1 cellular context compared by ENCODE assay signal in genomic region chr17:40562841-40563370, GRCh38.
TF ChIP-seq lines count a peak whose summit lies in the region.

No MANE protein-coding gene starts in this region.

TF ChIP-seq in GM12878, 131 proteins besides CTCF, POLR2A, EP300 and RAD21 (continued from another document and continues in another):
- TF ChIP-seq CUX1 (IDR thresholded peaks at IDR 0.05; ENCODE audit: insufficient replicate concordance, low read depth, low read length) (peak; percentile 54), PAX5 (IDR thresholded peaks at IDR 0.05; ENCODE audit: borderline replicate concordance, low read depth, low read length) (no peak), GATAD2B (conservative IDR thresholded peaks at IDR 0.05; ENCODE audit: low read depth) (no peak; the same call in 1 of the 2 replicates), STAT3 (IDR thresholded peaks at IDR 0.05; ENCODE audit: low read depth, low read length) (no peak), IRF4 (IDR thresholded peaks at IDR 0.05; ENCODE audit: low read depth, low read length) (no peak), CEBPB (IDR thresholded peaks at IDR 0.05; ENCODE audit: borderline replicate concordance in 1 of 2, low read depth in 2 of 2, low read length in 2 of 2) (no peak), SIX5 (IDR thresholded peaks at IDR 0.05; ENCODE audit: low read depth, low read length, severe bottlenecking) (no peak), CREM (IDR thresholded peaks at IDR 0.05; ENCODE audit: low read depth) (no peak; the same call in 1 of the 2 replicates), MTA3 (IDR thresholded peaks at IDR 0.05; ENCODE audit: borderline replicate concordance, low read length) (0 out of 2 replicates have a peak, but pooled peaks have one; percentile 2), SUZ12 (IDR thresholded peaks at IDR 0.05; ENCODE audit: unreplicated experiment) (no peak), FOS (IDR thresholded peaks at IDR 0.05; ENCODE audit: borderline replicate concordance, extremely low read depth, insufficient read length) (no peak), REST (IDR thresholded peaks at IDR 0.05; ENCODE audit: low read depth, low read length) (no peak), BHLHE40 (IDR thresholded peaks at IDR 0.05; ENCODE audit: borderline replicate concordance in 1 of 2, low read depth in 2 of 2, low read length in 1 of 2) (no peak), PML (IDR thresholded peaks at IDR 0.05; ENCODE audit: low read length) (0 out of 2 replicates have a peak, but pooled peaks have one; percentile 27), WRNIP1 (IDR thresholded peaks at IDR 0.05; ENCODE audit: borderline replicate concordance, low read depth, low read length) (no peak; the same call in 1 of the 2 replicates), NR2C2 (IDR thresholded peaks at IDR 0.05; ENCODE audit: borderline replicate concordance, control insufficient read depth, insufficient read length, low read depth) (no peak), SMC3 (IDR thresholded peaks at IDR 0.05; ENCODE audit: borderline replicate concordance, low read length) (no peak), SIN3A (IDR thresholded peaks at IDR 0.05; ENCODE audit: low read depth, low read length) (no peak), EED (IDR thresholded peaks at IDR 0.05; ENCODE audit: low read depth) (no peak), RUNX3 (IDR thresholded peaks at IDR 0.05; ENCODE audit: low read length) (no peak), FOXK2 (IDR thresholded peaks at IDR 0.05) (no peak), TCF12 (IDR thresholded peaks at IDR 0.05; ENCODE audit: low read depth, low read length) (no peak), RELA (IDR thresholded peaks at IDR 0.05; ENCODE audit: borderline replicate concordance, partially characterized antibody) (no peak), CBX3 (IDR thresholded peaks at IDR 0.05; ENCODE audit: borderline replicate concordance, low read depth) (no peak), TCF7 (IDR thresholded peaks at IDR 0.05; ENCODE audit: borderline replicate concordance) (no peak), IRF5 (IDR thresholded peaks at IDR 0.05; ENCODE audit: borderline replicate concordance) (no peak), BCL11A (IDR thresholded peaks at IDR 0.05; ENCODE audit: low read depth, low read length) (no peak; the same call in 1 of the 2 replicates), SMAD1 (IDR thresholded peaks at IDR 0.05; ENCODE audit: low read depth, partially characterized antibody) (no peak), ATF3 (IDR thresholded peaks at IDR 0.05; ENCODE audit: borderline replicate concordance, extremely low read depth, low read depth, low read length) (no peak), YBX1 (IDR thresholded peaks at IDR 0.05) (no peak), IKZF2 (IDR thresholded peaks at IDR 0.05) (no peak), LARP7 (IDR thresholded peaks at IDR 0.05) (peak; percentile 18), MYC (IDR thresholded peaks at IDR 0.05; ENCODE audit: insufficient read depth, insufficient read length, insufficient replicate concordance, low read length, severe bottlenecking) (no peak), RCOR1 (conservative IDR thresholded peaks at IDR 0.05; ENCODE audit: low read depth, low read length) (no peak), USF1 (IDR thresholded peaks at IDR 0.05; ENCODE audit: borderline replicate concordance, extremely low read length, insufficient read depth, low read depth, low read length) (no peak), POLR2AphosphoS5 (IDR thresholded peaks at IDR 0.05; ENCODE audit: low read length) (peak; percentile 62), ZNF207 (IDR thresholded peaks at IDR 0.05; ENCODE audit: borderline replicate concordance) (no peak), ZZZ3 (IDR thresholded peaks at IDR 0.05; ENCODE audit: control insufficient read depth, insufficient read length, low read depth) (no peak), TAF1 (IDR thresholded peaks at IDR 0.05; ENCODE audit: borderline replicate concordance, low read depth, low read length) (no peak), POLR2AphosphoS2 (IDR thresholded peaks at IDR 0.05; ENCODE audit: low read depth, low read length) (peak; percentile 23)
- TF ChIP-seq, protein P1, sequence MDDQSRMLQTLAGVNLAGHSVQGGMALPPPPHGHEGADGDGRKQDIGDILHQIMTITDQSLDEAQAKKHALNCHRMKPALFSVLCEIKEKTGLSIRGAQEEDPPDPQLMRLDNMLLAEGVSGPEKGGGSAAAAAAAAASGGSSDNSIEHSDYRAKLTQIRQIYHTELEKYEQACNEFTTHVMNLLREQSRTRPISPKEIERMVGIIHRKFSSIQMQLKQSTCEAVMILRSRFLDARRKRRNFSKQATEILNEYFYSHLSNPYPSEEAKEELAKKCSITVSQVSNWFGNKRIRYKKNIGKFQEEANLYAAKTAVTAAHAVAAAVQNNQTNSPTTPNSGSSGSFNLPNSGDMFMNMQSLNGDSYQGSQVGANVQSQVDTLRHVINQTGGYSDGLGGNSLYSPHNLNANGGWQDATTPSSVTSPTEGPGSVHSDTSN (IDR thresholded peaks at IDR 0.05; ENCODE audit: insufficient replicate concordance, low read depth, low read length) = peak; percentile 0
- TF ChIP-seq, protein P2, sequence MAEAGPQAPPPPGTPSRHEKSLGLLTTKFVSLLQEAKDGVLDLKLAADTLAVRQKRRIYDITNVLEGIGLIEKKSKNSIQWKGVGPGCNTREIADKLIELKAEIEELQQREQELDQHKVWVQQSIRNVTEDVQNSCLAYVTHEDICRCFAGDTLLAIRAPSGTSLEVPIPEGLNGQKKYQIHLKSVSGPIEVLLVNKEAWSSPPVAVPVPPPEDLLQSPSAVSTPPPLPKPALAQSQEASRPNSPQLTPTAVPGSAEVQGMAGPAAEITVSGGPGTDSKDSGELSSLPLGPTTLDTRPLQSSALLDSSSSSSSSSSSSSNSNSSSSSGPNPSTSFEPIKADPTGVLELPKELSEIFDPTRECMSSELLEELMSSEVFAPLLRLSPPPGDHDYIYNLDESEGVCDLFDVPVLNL (IDR thresholded peaks at IDR 0.05; ENCODE audit: low read depth, low read length) = no peak
- TF ChIP-seq, protein P3, sequence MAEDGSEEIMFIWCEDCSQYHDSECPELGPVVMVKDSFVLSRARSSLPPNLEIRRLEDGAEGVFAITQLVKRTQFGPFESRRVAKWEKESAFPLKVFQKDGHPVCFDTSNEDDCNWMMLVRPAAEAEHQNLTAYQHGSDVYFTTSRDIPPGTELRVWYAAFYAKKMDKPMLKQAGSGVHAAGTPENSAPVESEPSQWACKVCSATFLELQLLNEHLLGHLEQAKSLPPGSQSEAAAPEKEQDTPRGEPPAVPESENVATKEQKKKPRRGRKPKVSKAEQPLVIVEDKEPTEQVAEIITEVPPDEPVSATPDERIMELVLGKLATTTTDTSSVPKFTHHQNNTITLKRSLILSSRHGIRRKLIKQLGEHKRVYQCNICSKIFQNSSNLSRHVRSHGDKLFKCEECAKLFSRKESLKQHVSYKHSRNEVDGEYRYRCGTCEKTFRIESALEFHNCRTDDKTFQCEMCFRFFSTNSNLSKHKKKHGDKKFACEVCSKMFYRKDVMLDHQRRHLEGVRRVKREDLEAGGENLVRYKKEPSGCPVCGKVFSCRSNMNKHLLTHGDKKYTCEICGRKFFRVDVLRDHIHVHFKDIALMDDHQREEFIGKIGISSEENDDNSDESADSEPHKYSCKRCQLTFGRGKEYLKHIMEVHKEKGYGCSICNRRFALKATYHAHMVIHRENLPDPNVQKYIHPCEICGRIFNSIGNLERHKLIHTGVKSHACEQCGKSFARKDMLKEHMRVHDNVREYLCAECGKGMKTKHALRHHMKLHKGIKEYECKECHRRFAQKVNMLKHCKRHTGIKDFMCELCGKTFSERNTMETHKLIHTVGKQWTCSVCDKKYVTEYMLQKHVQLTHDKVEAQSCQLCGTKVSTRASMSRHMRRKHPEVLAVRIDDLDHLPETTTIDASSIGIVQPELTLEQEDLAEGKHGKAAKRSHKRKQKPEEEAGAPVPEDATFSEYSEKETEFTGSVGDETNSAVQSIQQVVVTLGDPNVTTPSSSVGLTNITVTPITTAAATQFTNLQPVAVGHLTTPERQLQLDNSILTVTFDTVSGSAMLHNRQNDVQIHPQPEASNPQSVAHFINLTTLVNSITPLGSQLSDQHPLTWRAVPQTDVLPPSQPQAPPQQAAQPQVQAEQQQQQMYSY (CRISPR knock-in tag; IDR thresholded peaks at IDR 0.05) = peak; percentile 76; the same call in 1 of the 2 replicates
- TF ChIP-seq, protein P4, sequence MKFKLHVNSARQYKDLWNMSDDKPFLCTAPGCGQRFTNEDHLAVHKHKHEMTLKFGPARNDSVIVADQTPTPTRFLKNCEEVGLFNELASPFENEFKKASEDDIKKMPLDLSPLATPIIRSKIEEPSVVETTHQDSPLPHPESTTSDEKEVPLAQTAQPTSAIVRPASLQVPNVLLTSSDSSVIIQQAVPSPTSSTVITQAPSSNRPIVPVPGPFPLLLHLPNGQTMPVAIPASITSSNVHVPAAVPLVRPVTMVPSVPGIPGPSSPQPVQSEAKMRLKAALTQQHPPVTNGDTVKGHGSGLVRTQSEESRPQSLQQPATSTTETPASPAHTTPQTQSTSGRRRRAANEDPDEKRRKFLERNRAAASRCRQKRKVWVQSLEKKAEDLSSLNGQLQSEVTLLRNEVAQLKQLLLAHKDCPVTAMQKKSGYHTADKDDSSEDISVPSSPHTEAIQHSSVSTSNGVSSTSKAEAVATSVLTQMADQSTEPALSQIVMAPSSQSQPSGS (IDR thresholded peaks at IDR 0.05; ENCODE audit: low read length) = no peak
